Comparison of ENCODE assay signal across 16 cellular contexts in genomic region chr9:135217836-135218235, GRCh38.
DNase-seq lines count a peak whose midpoint lies in the region; ATAC-seq and TF ChIP-seq lines count a peak whose summit lies in the region.
"Had no signal": no experiment of that assay in that cellular context is flagged by ENCODE, and none has a peak within 500 bp of the region (broad histone marks: within the 10 kb centered on the region; RNA-seq: fewer than 3 reads in every experiment).

No MANE protein-coding gene starts in this region.

- H3K9me3 Mint-ChIP-seq in WTC11: no peaks in the 10 kb centered on the region
- H3K9me3 Mint-ChIP-seq: CD8-positive, alpha-beta memory T cell had no signal

- POLR2A ChIA-PET in WTC11 (lab: Charles Lee): no interaction called here

- H3K36me3 ChIP-seq in lower lobe of right lung: no peaks in the 10 kb centered on the region

- peaks cover 19% of the 10 kb centered on the region for H3K4me1 ChIP-seq in lower lobe of right lung

- no peak for ATAC-seq in left ventricle myocardium superior
- no peak for ATAC-seq in left cardiac atrium
- no peak for ATAC-seq in WTC11
- ATAC-seq in lower lobe of right lung: no peak
- no peak for ATAC-seq in HG02610 (IDR thresholded peaks at IDR 0.05; ENCODE audit: unreplicated experiment)

- H3K4me3 Mint-ChIP-seq in WTC11: no peak overlapping the region
- H3K4me3 Mint-ChIP-seq: CD8-positive, alpha-beta memory T cell; HFFc6 had no signal

- H3K9me3 ChIP-seq in lower lobe of right lung: no peaks in the 10 kb centered on the region

- CTCF ChIA-PET in WTC11 (lab: Charles Lee): interaction anchor here (1.0 to 3.7 kb wide), 6 partner anchors 13 to 379 kb away, joined by 3 to 24 read pairs (median 6); partner anchors contain the start of gene OLFM1

- H3K27ac ChIP-seq in lower lobe of right lung: no peak overlapping the region
- H3K27ac ChIP-seq: PC-9 had no signal

- H3K4me3 ChIP-seq in lower lobe of right lung: no peak overlapping the region
- H3K4me3 ChIP-seq: PC-9 had no signal

- intact Hi-C loops in left ventricle myocardium superior (cut with micrococcal nuclease): no loop called here
- intact Hi-C loops in left cardiac atrium (cut with DNase I): no loop called here
- intact Hi-C loops in lower lobe of right lung (cut with DNase I): no loop called here

- no peak overlapping the region; the same call in 1 of the 2 replicates for H3K27ac Mint-ChIP-seq in WTC11
- H3K27ac Mint-ChIP-seq: CD8-positive, alpha-beta memory T cell; HFFc6 had no signal

- H3K4me1 Mint-ChIP-seq in WTC11: peaks cover 42% of the 10 kb centered on the region
- H3K4me1 Mint-ChIP-seq: CD8-positive, alpha-beta memory T cell had no signal

- H3K36me3 Mint-ChIP-seq in WTC11: no peaks in the 10 kb centered on the region
- H3K36me3 Mint-ChIP-seq: CD8-positive, alpha-beta memory T cell had no signal

- H3K27me3 ChIP-seq in lower lobe of right lung (ENCODE audit: low read depth): peaks cover 30% of the 10 kb centered on the region

- TF ChIP-seq CTCF in WTC11 (IDR thresholded peaks at IDR 0.05) (no peak), lower lobe of right lung (IDR thresholded peaks at IDR 0.05) (no peak)

- H3K27me3 Mint-ChIP-seq in WTC11 (ENCODE audit: low read depth): no peaks in the 10 kb centered on the region

- DNase-seq in left ventricle myocardium superior (peak; percentile 16), left cardiac atrium (no peak), WTC11 (ENCODE audit: low spot score) (peak; percentile 9), lower lobe of right lung (peak; percentile 14), SK-N-DZ (ENCODE audit: low spot score) (no peak), amniotic stem cell (lab: John Stamatoyannopoulos, UW) (no peak), GF-D8 (lab: John Stamatoyannopoulos, UW) (no peak)
- DNase-seq: GOT3, HFFc6, KBM-7, NCI-H1417 treated with DMSO at 0.1 percent for 48 hours, NCI-H1930, NCI-H774, PC-9 had no signal

TF ChIP-seq in WTC11, 78 proteins besides CTCF, POLR2A, EP300 and RAD21 (continues in another document):
- TF ChIP-seq CBFB (CRISPR knock-in tag; IDR thresholded peaks at IDR 0.05; ENCODE audit: low read depth) (no peak), ZNF138 (CRISPR knock-in tag; conservative IDR thresholded peaks at IDR 0.05) (no peak), ZNF263 (CRISPR knock-in tag; IDR thresholded peaks at IDR 0.05; ENCODE audit: low read depth) (no peak), ATF2 (CRISPR knock-in tag; IDR thresholded peaks at IDR 0.05; ENCODE audit: borderline replicate concordance, low read depth) (no peak), PREB (CRISPR knock-in tag; IDR thresholded peaks at IDR 0.05; ENCODE audit: borderline replicate concordance) (no peak), FOXP1 (CRISPR knock-in tag; IDR thresholded peaks at IDR 0.05; ENCODE audit: borderline replicate concordance) (no peak), ZSCAN18 (CRISPR knock-in tag; IDR thresholded peaks at IDR 0.05) (no peak), JUN (CRISPR knock-in tag; IDR thresholded peaks at IDR 0.05) (no peak), NFYB (CRISPR knock-in tag; conservative IDR thresholded peaks at IDR 0.05; ENCODE audit: low read depth) (no peak), ZNF532 (CRISPR knock-in tag; IDR thresholded peaks at IDR 0.05; ENCODE audit: borderline replicate concordance) (no peak), ATF6 (CRISPR knock-in tag; IDR thresholded peaks at IDR 0.05) (no peak), MAX (CRISPR knock-in tag; IDR thresholded peaks at IDR 0.05) (no peak), ERG (CRISPR knock-in tag; IDR thresholded peaks at IDR 0.05) (no peak), GTF2I (CRISPR knock-in tag; conservative IDR thresholded peaks at IDR 0.05) (no peak)

Comparison
In these comparisons a context has a peak if more than half of its experiments do, and no peak if none do; other contexts are left out.
1. DNase-seq: peak in left ventricle myocardium superior (single experiment), WTC11 (single experiment) and lower lobe of right lung (single experiment); none in left cardiac atrium (single experiment), SK-N-DZ (single experiment), amniotic stem cell (single experiment) and GF-D8 (single experiment).